ENCODE assay signal across 9 cellular contexts in the genomic region with DNA sequence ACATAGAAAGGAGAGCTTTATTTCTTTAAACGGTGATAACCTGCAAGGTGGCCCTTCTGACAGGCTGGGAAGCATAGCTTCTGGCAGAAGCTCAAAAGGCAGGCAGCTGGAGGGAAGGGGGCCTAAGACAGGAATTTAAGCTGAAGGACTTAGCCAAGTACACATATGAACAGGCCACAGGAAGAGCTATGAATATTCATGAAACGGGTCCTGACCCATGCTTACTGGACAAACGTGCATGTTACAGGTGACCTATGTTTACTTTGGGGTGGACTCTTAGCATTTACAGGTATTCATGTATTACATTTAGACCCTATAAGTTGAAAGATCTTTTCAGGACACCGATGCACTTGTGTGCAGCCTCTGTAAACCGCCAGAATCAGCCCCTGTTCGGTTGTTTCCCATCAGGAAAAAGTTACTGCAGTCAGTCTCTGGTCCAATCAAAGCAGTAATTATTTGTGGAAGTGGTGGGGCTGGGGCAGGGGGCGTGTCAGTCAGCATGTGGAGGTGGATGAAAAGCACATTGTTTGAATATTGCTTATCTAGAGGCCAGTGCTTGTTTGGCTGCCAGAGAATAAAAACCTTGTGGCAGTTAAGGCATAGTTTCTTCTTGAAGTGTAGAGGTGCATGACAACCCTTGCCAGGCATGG. TPM values are rescaled to one million over a fixed set of nuclear protein-coding genes. Genes with fewer than 3 reads are reported as not detected.
DNase-seq lines count a peak whose midpoint lies in the region; ATAC-seq, FAIRE-seq and TF ChIP-seq lines count a peak whose summit lies in the region.
"Had no signal": no experiment of that assay in that cellular context is flagged by ENCODE, and none has a peak within 500 bp of the region (broad histone marks: within the 10 kb centered on the region; RNA-seq: fewer than 3 reads in every experiment).

No MANE protein-coding gene starts in this region.

- H3K27me3 ChIP-seq in mucosa of rectum (ENCODE audit: control insufficient read depth in 2 of 2, insufficient read depth in 2 of 2, low read length in 2 of 2) (no peaks in the 10 kb centered on the region), vagina (no peaks in the 10 kb centered on the region)

- peak overlapping the region; percentile 66 to 93 for H3K9ac ChIP-seq in mucosa of rectum (ENCODE audit: low read depth in 1 of 2, low read length in 2 of 2)

- no peak for TF ChIP-seq CTCF in vagina (IDR thresholded peaks at IDR 0.05)

- no peak for FAIRE-seq in frontal cortex (lab: Jason Lieb, UNC)
- FAIRE-seq: H54 had no signal

- H3K36me3 Mint-ChIP-seq in stimulated activated naive CD8-positive, alpha-beta T cell treated with anti-CD3 and anti-CD28 coated beads, Interleukin-15, Interleukin-2, amounts not matched to agents 100 ng/mL and 50 ng/mL, for 24 hours (ENCODE audit: low read depth) = peaks cover 17% of the 10 kb centered on the region
- peaks cover 10% of the 10 kb centered on the region for H3K36me3 Mint-ChIP-seq in activated naive CD8-positive, alpha-beta T cell treated with anti-CD3 and anti-CD28 coated beads, Interleukin-2, amount 50 U/mL, for 24 hours (ENCODE audit: low read depth)

- no peak for TF ChIP-seq POLR2A in vagina (IDR thresholded peaks at IDR 0.05)

- peaks cover 49% of the 10 kb centered on the region for H3K4me1 Mint-ChIP-seq in stimulated activated naive CD8-positive, alpha-beta T cell treated with anti-CD3 and anti-CD28 coated beads, Interleukin-15, Interleukin-2, amounts not matched to agents 100 ng/mL and 50 ng/mL, for 24 hours (ENCODE audit: low read depth)
- H3K4me1 Mint-ChIP-seq in activated naive CD8-positive, alpha-beta T cell treated with anti-CD3 and anti-CD28 coated beads, Interleukin-2, amount 50 U/mL, for 24 hours = peaks cover 46% of the 10 kb centered on the region

- H3K4me1 ChIP-seq in mucosa of rectum (ENCODE audit: control insufficient read depth in 2 of 2, insufficient read depth in 2 of 2, low read length in 2 of 2) (peaks cover 23 to 35% of the 10 kb centered on the region in 2 donors), vagina (peaks cover 38% of the 10 kb centered on the region)

- no peaks in the 10 kb centered on the region for H3K9me3 Mint-ChIP-seq in stimulated activated naive CD8-positive, alpha-beta T cell treated with anti-CD3 and anti-CD28 coated beads, Interleukin-15, Interleukin-2, amounts not matched to agents 100 ng/mL and 50 ng/mL, for 24 hours
- no peaks in the 10 kb centered on the region for H3K9me3 Mint-ChIP-seq in activated naive CD8-positive, alpha-beta T cell treated with anti-CD3 and anti-CD28 coated beads, Interleukin-2, amount 50 U/mL, for 24 hours

- intact Hi-C loops in vagina (cut with DNase I) = loop anchor here (5.0 kb wide), 1 partner anchor 278 kb away; a partner anchor contains a TSS

- peak overlapping the region in 1 of 2 donors; percentile 71 for H3K4me3 ChIP-seq in mucosa of rectum (ENCODE audit: low read length in 2 of 2)
- no peak overlapping the region for H3K4me3 ChIP-seq in vagina

- no peak for ATAC-seq in stimulated activated naive CD8-positive, alpha-beta T cell treated with anti-CD3 and anti-CD28 coated beads, Interleukin-15, Interleukin-2, amounts not matched to agents 100 U/mL and 50 U/mL, for 24 hours
- ATAC-seq in activated naive CD8-positive, alpha-beta T cell treated with anti-CD3 and anti-CD28 coated beads, Interleukin-2, amount 50 U/mL, for 24 hours = no peak

- H3K4me3 Mint-ChIP-seq in stimulated activated naive CD8-positive, alpha-beta T cell treated with anti-CD3 and anti-CD28 coated beads, Interleukin-15, Interleukin-2, amounts not matched to agents 100 ng/mL and 50 ng/mL, for 24 hours = peak overlapping the region; percentile 91
- H3K4me3 Mint-ChIP-seq in activated naive CD8-positive, alpha-beta T cell treated with anti-CD3 and anti-CD28 coated beads, Interleukin-2, amount 50 U/mL, for 24 hours = peak overlapping the region; percentile 89

- H3K27ac ChIP-seq in mucosa of rectum (ENCODE audit: low read depth in 2 of 2, low read length in 2 of 2) (peak overlapping the region; percentile 87 to 91), vagina (peak overlapping the region; percentile 92)

- H3K27ac Mint-ChIP-seq in stimulated activated naive CD8-positive, alpha-beta T cell treated with anti-CD3 and anti-CD28 coated beads, Interleukin-15, Interleukin-2, amounts not matched to agents 100 ng/mL and 50 ng/mL, for 24 hours = no peak overlapping the region
- peak overlapping the region; percentile 79 for H3K27ac Mint-ChIP-seq in activated naive CD8-positive, alpha-beta T cell treated with anti-CD3 and anti-CD28 coated beads, Interleukin-2, amount 50 U/mL, for 24 hours

- H3K9me3 ChIP-seq in mucosa of rectum (ENCODE audit: control insufficient read depth in 2 of 2, low read length in 2 of 2) (no peaks in the 10 kb centered on the region), vagina (no peaks in the 10 kb centered on the region)

- no peaks in the 10 kb centered on the region for H3K27me3 Mint-ChIP-seq in stimulated activated naive CD8-positive, alpha-beta T cell treated with anti-CD3 and anti-CD28 coated beads, Interleukin-15, Interleukin-2, amounts not matched to agents 100 ng/mL and 50 ng/mL, for 24 hours
- H3K27me3 Mint-ChIP-seq in activated naive CD8-positive, alpha-beta T cell treated with anti-CD3 and anti-CD28 coated beads, Interleukin-2, amount 50 U/mL, for 24 hours = peaks cover 1% of the 10 kb centered on the region

- H3K36me3 ChIP-seq in mucosa of rectum (ENCODE audit: control insufficient read depth in 2 of 2, insufficient read depth in 2 of 2, low read length in 2 of 2) (peaks cover 6 to 11% of the 10 kb centered on the region in 2 donors), vagina (peaks cover 0 to 12% of the 10 kb centered on the region in 2 donors)

- no peak for DNase-seq in stimulated activated naive CD8-positive, alpha-beta T cell treated with anti-CD3 and anti-CD28 coated beads, Interleukin-15, Interleukin-2, amounts not matched to agents 100 U/mL and 50 U/mL, for 24 hours
- no peak for DNase-seq in activated naive CD8-positive, alpha-beta T cell treated with anti-CD3 and anti-CD28 coated beads, Interleukin-2, amount 50 U/mL, for 24 hours
- DNase-seq in vagina (ENCODE audit: extremely low spot score in 2 of 2) (no peak), Ammon's horn (ENCODE audit: low spot score) (no peak), UCSD-AML1 (lab: John Stamatoyannopoulos, UW; ENCODE audit: unreplicated experiment) (no peak), frontal cortex (ENCODE audit: low spot score in 2 of 2) (no peak)

RNA-seq across cellular contexts. Expression of a gene that starts 2.9 kb away (rescaled TPM):
- 20.9 TPM for total RNA-seq in vagina
- 17.9 TPM for total RNA-seq in frontal cortex

RNA-seq across cellular contexts. Expression of a gene that starts 8.5 kb away (rescaled TPM):
- total RNA-seq in vagina (40.0 TPM), frontal cortex (20.4 TPM)
